In the genomic region with DNA sequence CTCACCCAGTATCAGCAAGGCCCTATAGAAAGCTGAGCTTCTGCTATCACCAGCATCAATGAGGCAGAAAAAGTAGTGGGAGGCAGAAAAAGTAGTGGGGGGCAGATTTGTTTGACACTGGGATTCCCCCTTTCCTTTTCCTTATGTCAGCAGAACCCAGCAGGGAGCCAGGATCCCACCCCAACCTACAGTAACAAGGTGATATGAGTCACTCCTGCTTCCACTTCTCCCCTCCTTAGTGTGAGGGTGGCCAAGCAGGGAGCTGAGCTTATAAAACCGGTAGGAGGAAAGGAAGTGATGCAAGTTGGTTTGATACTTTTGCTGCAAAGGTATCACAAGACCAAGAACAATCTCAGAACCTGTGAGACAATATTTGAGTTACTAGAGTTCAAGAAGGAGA, we compare ENCODE assay signal across 22 cellular contexts.
"Had no signal": no experiment of that assay in that cellular context is flagged by ENCODE, and none has a peak within 500 bp of the region (broad histone marks: within the 10 kb centered on the region; RNA-seq: fewer than 3 reads in every experiment).

No MANE protein-coding gene starts in this region.

- H3K27ac Mint-ChIP-seq: activated naive CD8-positive, alpha-beta T cell treated with anti-CD3 and anti-CD28 coated beads, Interleukin-2, amount 10 ng/mL, durations not matched to agents 7 days and 5 days; activated T-cell treated with anti-CD3 and anti-CD28 coated beads, Interleukin-2, amount 50 U/mL, for 72 hours had no signal

- ATAC-seq: activated T-cell treated with anti-CD3 and anti-CD28 coated beads, Interleukin-2, amount 50 U/mL, for 72 hours had no signal

- H3K4me3 Mint-ChIP-seq: activated naive CD8-positive, alpha-beta T cell treated with anti-CD3 and anti-CD28 coated beads, Interleukin-2, amount 10 ng/mL, durations not matched to agents 7 days and 5 days; activated T-cell treated with anti-CD3 and anti-CD28 coated beads, Interleukin-2, amount 50 U/mL, for 72 hours had no signal

- H3K27me3 Mint-ChIP-seq: activated naive CD8-positive, alpha-beta T cell treated with anti-CD3 and anti-CD28 coated beads, Interleukin-2, amount 10 ng/mL, durations not matched to agents 7 days and 5 days had no signal

- H3K4me1 Mint-ChIP-seq: activated naive CD8-positive, alpha-beta T cell treated with anti-CD3 and anti-CD28 coated beads, Interleukin-2, amount 10 ng/mL, durations not matched to agents 7 days and 5 days had no signal

- DNase-seq: activated CD4-positive, CD25-positive, alpha-beta regulatory T cell; activated naive CD4-positive, alpha-beta T cell treated with anti-CD3 and anti-CD28 coated beads, Interleukin-2, amount 50 U/mL, for 16 hours; activated naive CD8-positive, alpha-beta T cell treated with anti-CD3 and anti-CD28 coated beads, Interleukin-2, amount 10 ng/mL, durations not matched to agents 7 days and 5 days; activated T-cell treated with anti-CD3 and anti-CD28 coated beads for 4 hours; activated T-cell treated with anti-CD3 and anti-CD28 coated beads, Interleukin-2, amount 50 U/mL, for 72 hours; adrenal gland; anterior cingulate cortex; caudate nucleus; KG1; NCI-H1092; NCI-H1417; NCI-H1930; NCI-H2171; NCI-H345; NCI-H510A; NCI-H69; NK-92 treated with Interleukin-12 subunit alpha and Interleukin-12 subunit beta, amount 100 ng/mL, for 24 hours; Peyer's patch; Right ventricle myocardium superior; SJCRH30; SK-N-SH; T-helper 1 cell had no signal
